ENCODE assay signal across 8 cellular contexts in genomic region chr22:19723990-19724827, GRCh38. TPM values are rescaled to one million over a fixed set of nuclear protein-coding genes. Genes with fewer than 3 reads are reported as not detected.
A peak's percentile ranks its signal among the peaks of the same experiment; 100 is the strongest.
DNase-seq lines count a peak whose midpoint lies in the region; ATAC-seq and TF ChIP-seq lines count a peak whose summit lies in the region.

No MANE protein-coding gene starts in this region.

- peak overlapping the region; percentile 74 for H3K4me3 Mint-ChIP-seq in nephron progenitor cell

- peaks cover 24% of the 10 kb centered on the region for H3K4me1 Mint-ChIP-seq in nephron progenitor cell

- H3K27me3 Mint-ChIP-seq in nephron progenitor cell (ENCODE audit: low read depth, poor library complexity): peaks cover 96% of the 10 kb centered on the region

- no peak for ATAC-seq in GM18873 (IDR thresholded peaks at IDR 0.05; ENCODE audit: low FRiP score, unreplicated experiment)

- DNase-seq in ELF-1 (ENCODE audit: low read depth, low spot score) (peak; percentile 85), NOMO-1 treated with DMSO at 0.1 percent for 48 hours (lab: John Stamatoyannopoulos, UW; ENCODE audit: unreplicated experiment) (peak; percentile 26), dermis microvascular lymphatic vessel endothelial cell (ENCODE audit: low read depth in 2 of 2) (peak; percentile 43 to 83), nephron progenitor cell (peak; percentile 78), GM19240 (ENCODE audit: insufficient read length, low spot score) (no peak), NCI-H774 (lab: John Stamatoyannopoulos, UW) (no peak)
- DNase-seq in activated CD4-positive, CD25-positive, alpha-beta regulatory T cell (lab: John Stamatoyannopoulos, UW): no peak

- no peak for TF ChIP-seq CTCF in nephron progenitor cell (IDR thresholded peaks at IDR 0.05)

- peaks cover 13% of the 10 kb centered on the region for H3K36me3 Mint-ChIP-seq in nephron progenitor cell (ENCODE audit: low read depth)

- peaks cover 32% of the 10 kb centered on the region for H3K9me3 Mint-ChIP-seq in nephron progenitor cell

- H3K27ac Mint-ChIP-seq in nephron progenitor cell: no peak overlapping the region

RNA-seq across cellular contexts. Expression of gene GP1BB, which starts 0.9 kb away (rescaled TPM):
- 2.7 and 5.3 TPM in 2 replicates for total RNA-seq in dermis microvascular lymphatic vessel endothelial cell

RNA-seq across cellular contexts. Expression of gene SEPTIN5, which starts 9.9 kb away (rescaled TPM):
- 23.4 and 42.1 TPM in 2 replicates for total RNA-seq in dermis microvascular lymphatic vessel endothelial cell

RNA-seq across cellular contexts. Expression of gene TBX1, which starts 36.4 kb away (rescaled TPM):
- 30.4 and 62.8 TPM in 2 replicates for total RNA-seq in dermis microvascular lymphatic vessel endothelial cell

Comparison
In these comparisons a context has a peak if more than half of its experiments do, and no peak if none do; other contexts are left out.
1. DNase-seq: peak in ELF-1 (single experiment), NOMO-1 treated with DMSO at 0.1 percent for 48 hours (single experiment), dermis microvascular lymphatic vessel endothelial cell (2 of 2) and nephron progenitor cell (single experiment); none in GM19240 (single experiment), NCI-H774 (single experiment) and activated CD4-positive, CD25-positive, alpha-beta regulatory T cell (0 of 4).